12 cellular contexts compared by ENCODE assay signal in genomic region chr5:132434813-132435286, GRCh38.
DNase-seq lines count a peak whose midpoint lies in the region; ATAC-seq and TF ChIP-seq lines count a peak whose summit lies in the region.
"Had no signal": no experiment of that assay in that cellular context is flagged by ENCODE, and none has a peak within 500 bp of the region (broad histone marks: within the 10 kb centered on the region; RNA-seq: fewer than 3 reads in every experiment).

No MANE protein-coding gene starts in this region.

- H3K9me3 ChIP-seq in BLaER1 (no peaks in the 10 kb centered on the region), DND-41 (ENCODE audit: insufficient read depth, low read length, severe bottlenecking) (no peaks in the 10 kb centered on the region)

- no peaks in the 10 kb centered on the region for H3K27me3 Mint-ChIP-seq in effector memory CD8-positive, alpha-beta T cell
- H3K27me3 Mint-ChIP-seq in nephron (ENCODE audit: low read depth) = peaks cover 3% of the 10 kb centered on the region

- H3K4me1 Mint-ChIP-seq in effector memory CD8-positive, alpha-beta T cell (ENCODE audit: low read depth in 2 of 2) = peaks cover 86 to 95% of the 10 kb centered on the region in 2 donors
- peaks cover 39% of the 10 kb centered on the region for H3K4me1 Mint-ChIP-seq in nephron

- H3K36me3 ChIP-seq in BLaER1 (peaks cover 29% of the 10 kb centered on the region), DND-41 (ENCODE audit: insufficient read depth, low read length) (peaks cover 82% of the 10 kb centered on the region)

- DNase-seq in DND-41 = no peak
- DNase-seq in effector memory CD8-positive, alpha-beta T cell = no peak
- no peak for DNase-seq in anterior cingulate cortex (lab: John Stamatoyannopoulos, UW)
- no peak for DNase-seq in NCI-H345 treated with DMSO at 0.1 percent for 48 hours (lab: John Stamatoyannopoulos, UW; ENCODE audit: unreplicated experiment)
- DNase-seq in GDM1 (lab: John Stamatoyannopoulos, UW) = no peak
- DNase-seq in HUDEP-2 (lab: John Stamatoyannopoulos, UW; ENCODE audit: unreplicated experiment in 76 of 76) = no peak
- DNase-seq: activated naive CD4-positive, alpha-beta T cell treated with anti-CD3 and anti-CD28 coated beads for 36 hours; GOT3; NCI-H226; RPMI8226 had no signal

- no peaks in the 10 kb centered on the region for H3K27me3 ChIP-seq in BLaER1
- H3K27me3 ChIP-seq in DND-41 (ENCODE audit: insufficient read depth, low read length, poor library complexity) = no peaks in the 10 kb centered on the region

- H4K20me1 ChIP-seq in BLaER1 = no peaks in the 10 kb centered on the region
- H4K20me1 ChIP-seq in DND-41 (ENCODE audit: insufficient read depth, low read length) = peaks cover 76% of the 10 kb centered on the region

- no peak for ATAC-seq in DND-41 (ENCODE audit: insufficient read depth, low read depth)
- ATAC-seq in effector memory CD8-positive, alpha-beta T cell (replicated peaks) = no peak

- no peak overlapping the region for H3K4me3 ChIP-seq in BLaER1
- H3K4me3 ChIP-seq in DND-41 (ENCODE audit: low read depth in 1 of 2, low read length in 2 of 2) = no peak overlapping the region

- H2AFZ ChIP-seq in DND-41 (ENCODE audit: low read depth, low read length) = no peak overlapping the region

- H3K9ac ChIP-seq in BLaER1 (no peak overlapping the region), DND-41 (ENCODE audit: low read depth, low read length) (peak overlapping the region; percentile 10; the same call in 1 of the 2 replicates)

- H3K79me2 ChIP-seq in DND-41 (ENCODE audit: insufficient read depth, low read length) = peaks cover 99% of the 10 kb centered on the region

- H3K4me1 ChIP-seq in BLaER1 = peaks cover 97% of the 10 kb centered on the region
- peaks cover 89% of the 10 kb centered on the region for H3K4me1 ChIP-seq in DND-41 (ENCODE audit: insufficient read depth, low read length)

- peaks cover 56% of the 10 kb centered on the region for H3K36me3 Mint-ChIP-seq in effector memory CD8-positive, alpha-beta T cell (ENCODE audit: insufficient read depth)
- H3K36me3 Mint-ChIP-seq in nephron (ENCODE audit: low read depth) = no peaks in the 10 kb centered on the region

- H3K4me2 ChIP-seq in BLaER1 (peak overlapping the region; percentile 81; the same call in 1 of the 2 replicates), DND-41 (ENCODE audit: insufficient read depth, low read length) (peak overlapping the region; percentile 15; the same call in 1 of the 2 replicates)

- peak overlapping the region in 1 of 2 donors; percentile 64 for H3K4me3 Mint-ChIP-seq in effector memory CD8-positive, alpha-beta T cell
- no peak overlapping the region for H3K4me3 Mint-ChIP-seq in nephron
- H3K4me3 Mint-ChIP-seq: activated naive CD4-positive, alpha-beta T cell treated with anti-CD3 and anti-CD28 coated beads for 36 hours had no signal

- H3K27ac ChIP-seq in BLaER1 (peak overlapping the region; percentile 79; the same call in 1 of the 2 replicates), DND-41 (ENCODE audit: low read length) (peak overlapping the region; percentile 73)

- H3K9me3 Mint-ChIP-seq in effector memory CD8-positive, alpha-beta T cell = no peaks in the 10 kb centered on the region
- H3K9me3 Mint-ChIP-seq in nephron = no peaks in the 10 kb centered on the region
- H3K9me3 Mint-ChIP-seq: activated naive CD4-positive, alpha-beta T cell treated with anti-CD3 and anti-CD28 coated beads for 36 hours had no signal

- no peak for TF ChIP-seq CTCF in DND-41 (IDR thresholded peaks at IDR 0.05; ENCODE audit: borderline replicate concordance, extremely low read depth, low read length, poor library complexity, severe bottlenecking)
- no peak for TF ChIP-seq CTCF in nephron (IDR thresholded peaks at IDR 0.05; ENCODE audit: unreplicated experiment in 3 of 3)

- H3K27ac Mint-ChIP-seq in effector memory CD8-positive, alpha-beta T cell = peak overlapping the region; percentile 96 to 99
- peak overlapping the region; percentile 53 to 73 (median 61) for H3K27ac Mint-ChIP-seq in nephron
- H3K27ac Mint-ChIP-seq: activated naive CD4-positive, alpha-beta T cell treated with anti-CD3 and anti-CD28 coated beads for 36 hours had no signal
